ENCODE assay signal across 1 cellular context in genomic region chr1:45803299-45803780, GRCh38.
TF ChIP-seq lines count a peak whose summit lies in the region.

Gene MAST2, plus strand, starts transcription at chr1:45803612. Its CDS starts 284 bp downstream, at chr1:45803896.

TF ChIP-seq in K562, 482 proteins besides CTCF, POLR2A, EP300 and RAD21 (continued from another document):
- TF ChIP-seq SIX5 (IDR thresholded peaks at IDR 0.05; ENCODE audit: borderline replicate concordance in 1 of 2, insufficient read depth in 1 of 2, low read depth in 1 of 2, low read length in 2 of 2), result no peak
- TF ChIP-seq ZNF644 (tag; IDR thresholded peaks at IDR 0.05; ENCODE audit: low read depth), result no peak
- no peak for TF ChIP-seq SNAPC5 (CRISPR knock-in tag; IDR thresholded peaks at IDR 0.05)
- no peak; the same call in 1 of the 2 replicates for TF ChIP-seq SMAD4 (CRISPR knock-in tag; conservative IDR thresholded peaks at IDR 0.05)
